In genomic region chr12:42196728-42197603, GRCh38 we compare ENCODE assay signal across 24 cellular contexts.
"Had no signal": no experiment of that assay in that cellular context is flagged by ENCODE, and none has a peak within 500 bp of the region (broad histone marks: within the 10 kb centered on the region; RNA-seq: fewer than 3 reads in every experiment).

No MANE protein-coding gene starts in this region.

- H3K4me1 Mint-ChIP-seq: activated CD4-positive, alpha-beta T cell treated with anti-CD3 and anti-CD28 coated beads, Interleukin-2, amount 10 ng/mL, durations not matched to agents 7 days and 5 days; activated naive CD4-positive, alpha-beta T cell treated with anti-CD3 and anti-CD28 coated beads, Interleukin-2, amount 10 ng/mL, durations not matched to agents 7 days and 5 days; activated naive CD8-positive, alpha-beta T cell treated with anti-CD3 and anti-CD28 coated beads, Interleukin-2, amount 50 U/mL, for 24 hours had no signal

- H3K27ac Mint-ChIP-seq: activated CD4-positive, alpha-beta T cell treated with anti-CD3 and anti-CD28 coated beads, Interleukin-2, amount 10 ng/mL, durations not matched to agents 7 days and 5 days; activated naive CD4-positive, alpha-beta T cell treated with anti-CD3 and anti-CD28 coated beads, Interleukin-2, amount 10 ng/mL, durations not matched to agents 7 days and 5 days; activated naive CD8-positive, alpha-beta T cell treated with anti-CD3 and anti-CD28 coated beads, Interleukin-2, amount 50 U/mL, for 24 hours; stimulated activated memory B cell treated with anti-CD40 and anti-IgM and Interleukin-4, amounts not matched to agents 10 μg/mL and 1 μg/mL and 100 μg/mL, for 72 hours; T-helper 1 cell treated with Interleukin-12 subunit alpha and Interleukin-12 subunit beta and Interleukin-4 antibody, amounts not matched to agents 30 μg/mL and 1 μg/mL, for 36 hours had no signal

- H3K27ac ChIP-seq: coronary artery, foreskin keratinocyte, ovary, right lobe of liver, testis, upper lobe of left lung had no signal

- FAIRE-seq: keratinocyte had no signal

- H3K4me1 ChIP-seq: right lobe of liver, testis, upper lobe of left lung had no signal

- H3K4me3 Mint-ChIP-seq: activated CD4-positive, alpha-beta T cell treated with anti-CD3 and anti-CD28 coated beads, Interleukin-2, amount 10 ng/mL, durations not matched to agents 7 days and 5 days; activated naive CD4-positive, alpha-beta T cell treated with anti-CD3 and anti-CD28 coated beads, Interleukin-2, amount 10 ng/mL, durations not matched to agents 7 days and 5 days; activated naive CD8-positive, alpha-beta T cell treated with anti-CD3 and anti-CD28 coated beads, Interleukin-2, amount 50 U/mL, for 24 hours; activated T-cell treated with anti-CD3 and anti-CD28 coated beads, Interleukin-2, amount 50 U/mL, for 4 hours; brain; stimulated activated memory B cell treated with anti-CD40 and anti-IgM and Interleukin-4, amounts not matched to agents 10 μg/mL and 1 μg/mL and 100 μg/mL, for 72 hours; T-helper 1 cell treated with Interleukin-12 subunit alpha and Interleukin-12 subunit beta and Interleukin-4 antibody, amounts not matched to agents 30 μg/mL and 1 μg/mL, for 36 hours had no signal

- H3K27me3 ChIP-seq: foreskin keratinocyte, ovary, right lobe of liver, testis, upper lobe of left lung had no signal

- H3K9me3 ChIP-seq: ovary, right lobe of liver, testis, upper lobe of left lung had no signal

- H3K36me3 ChIP-seq: ovary had no signal

- H3K4me3 ChIP-seq: coronary artery, ovary, right lobe of liver, smooth muscle cell, testis, upper lobe of left lung had no signal

- ATAC-seq: activated CD4-positive, CD25-positive, alpha-beta regulatory T cell treated with anti-CD3 and anti-CD28 coated beads, Interleukin-2, amount 50 U/mL, for 24 hours; activated naive CD8-positive, alpha-beta T cell treated with anti-CD3 and anti-CD28 coated beads, Interleukin-2, amount 50 U/mL, for 24 hours; activated T-cell treated with anti-CD3 and anti-CD28 coated beads, Interleukin-2, amount 50 U/mL, for 4 hours; foreskin keratinocyte; left lobe of liver; right lobe of liver; stimulated activated memory B cell treated with anti-CD40 and anti-IgM and Interleukin-4, amounts not matched to agents 10 μg/mL and 1 μg/mL and 100 μg/mL, for 72 hours had no signal

- H3K9me3 Mint-ChIP-seq: activated CD4-positive, alpha-beta T cell treated with anti-CD3 and anti-CD28 coated beads, Interleukin-2, amount 10 ng/mL, durations not matched to agents 7 days and 5 days; activated naive CD4-positive, alpha-beta T cell treated with anti-CD3 and anti-CD28 coated beads, Interleukin-2, amount 10 ng/mL, durations not matched to agents 7 days and 5 days; activated naive CD8-positive, alpha-beta T cell treated with anti-CD3 and anti-CD28 coated beads, Interleukin-2, amount 50 U/mL, for 24 hours; activated T-cell treated with anti-CD3 and anti-CD28 coated beads, Interleukin-2, amount 50 U/mL, for 4 hours; brain; stimulated activated memory B cell treated with anti-CD40 and anti-IgM and Interleukin-4, amounts not matched to agents 10 μg/mL and 1 μg/mL and 100 μg/mL, for 72 hours; T-helper 1 cell treated with Interleukin-12 subunit alpha and Interleukin-12 subunit beta and Interleukin-4 antibody, amounts not matched to agents 30 μg/mL and 1 μg/mL, for 36 hours had no signal

- DNase-seq: activated CD4-positive, alpha-beta T cell treated with anti-CD3 and anti-CD28 coated beads, Interleukin-2, amount 10 ng/mL, durations not matched to agents 7 days and 5 days; activated CD8-positive, alpha-beta memory T cell treated with anti-CD3 and anti-CD28 coated beads, Interleukin-2, amount 50 U/mL, for 4 hours; activated effector memory CD4-positive, alpha-beta T cell treated with Interleukin-2 at 50 U/mL for 16 hours; activated naive CD4-positive, alpha-beta T cell treated with anti-CD3 and anti-CD28 coated beads, Interleukin-2, amount 10 ng/mL, durations not matched to agents 7 days and 5 days; activated naive CD8-positive, alpha-beta T cell treated with anti-CD3 and anti-CD28 coated beads, Interleukin-2, amount 50 U/mL, for 24 hours; activated T-cell treated with anti-CD3 and anti-CD28 coated beads, Interleukin-2, amount 50 U/mL, for 4 hours; anterior cingulate cortex; foreskin keratinocyte; glutamatergic neuron; hippocampal formation; mammary epithelial cell; ovary; right lobe of liver; stimulated activated CD4-positive, alpha-beta T cell treated with anti-CD3 and anti-CD28 coated beads, Interleukin-4, amount 100 ng/mL, for 24 hours; testis; upper lobe of left lung had no signal

- H3K27me3 Mint-ChIP-seq: activated CD4-positive, alpha-beta T cell treated with anti-CD3 and anti-CD28 coated beads, Interleukin-2, amount 10 ng/mL, durations not matched to agents 7 days and 5 days; activated naive CD4-positive, alpha-beta T cell treated with anti-CD3 and anti-CD28 coated beads, Interleukin-2, amount 10 ng/mL, durations not matched to agents 7 days and 5 days; activated naive CD8-positive, alpha-beta T cell treated with anti-CD3 and anti-CD28 coated beads, Interleukin-2, amount 50 U/mL, for 24 hours; brain; stimulated activated memory B cell treated with anti-CD40 and anti-IgM and Interleukin-4, amounts not matched to agents 10 μg/mL and 1 μg/mL and 100 μg/mL, for 72 hours had no signal
